In genomic region chr2:10398496-10398895, GRCh38 we compare ENCODE assay signal across 9 cellular contexts. TPM values are rescaled to one million over a fixed set of nuclear protein-coding genes. Genes with fewer than 3 reads are reported as not detected.
A peak's percentile ranks its signal among the peaks of the same experiment; 100 is the strongest.
DNase-seq lines count a peak whose midpoint lies in the region; ATAC-seq lines count a peak whose summit lies in the region.
"Had no signal": no experiment of that assay in that cellular context is flagged by ENCODE, and none has a peak within 500 bp of the region (broad histone marks: within the 10 kb centered on the region; RNA-seq: fewer than 3 reads in every experiment).

No MANE protein-coding gene starts in this region.

- intact Hi-C loops in Right ventricle myocardium superior (cut with DNase I): no loop called here
- intact Hi-C loops in cardiac septum (cut with DNase I): no loop called here
- intact Hi-C loops in naive thymus-derived CD4-positive, alpha-beta T cell (cut with micrococcal nuclease): no loop called here

- POLR2A ChIA-PET in naive thymus-derived CD4-positive, alpha-beta T cell (lab: Charles Lee): no interaction called here

- peaks cover 3% of the 10 kb centered on the region for H3K9me3 Mint-ChIP-seq in activated naive CD8-positive, alpha-beta T cell treated with anti-CD3 and anti-CD28 coated beads for 36 hours
- H3K9me3 Mint-ChIP-seq in naive thymus-derived CD4-positive, alpha-beta T cell: peaks cover 0 to 7% (median 0%) of the 10 kb centered on the region in 11 donors

- DNase-seq in Right ventricle myocardium superior: peak; percentile 71
- DNase-seq in cardiac septum (ENCODE audit: low spot score): no peak
- no peak for DNase-seq in activated naive CD8-positive, alpha-beta T cell treated with anti-CD3 and anti-CD28 coated beads for 36 hours
- no peak for DNase-seq in naive thymus-derived CD4-positive, alpha-beta T cell
- DNase-seq in SKM-1 treated with dmso at 0.1 percent for 144 hours (lab: John Stamatoyannopoulos, UW; ENCODE audit: unreplicated experiment): no peak
- DNase-seq: nucleus accumbens had no signal

- H3K4me3 ChIP-seq in naive thymus-derived CD4-positive, alpha-beta T cell (ENCODE audit: low read length): no peak overlapping the region

- H3K27ac Mint-ChIP-seq in activated naive CD8-positive, alpha-beta T cell treated with anti-CD3 and anti-CD28 coated beads for 36 hours: peak overlapping the region; percentile 35
- H3K27ac Mint-ChIP-seq in naive thymus-derived CD4-positive, alpha-beta T cell: peak overlapping the region in 8 of 9 donors; percentile 62 to 89 (median 82)

- H3K9me3 ChIP-seq in naive thymus-derived CD4-positive, alpha-beta T cell (ENCODE audit: control insufficient read depth in 2 of 3, low read length in 3 of 3): no peaks in the 10 kb centered on the region

- H3K4me1 ChIP-seq in naive thymus-derived CD4-positive, alpha-beta T cell (ENCODE audit: control insufficient read depth in 2 of 2, insufficient read depth in 2 of 2, low read length in 2 of 2): peaks cover 12 to 28% of the 10 kb centered on the region in 2 donors

- peaks cover 36% of the 10 kb centered on the region for H3K36me3 Mint-ChIP-seq in activated naive CD8-positive, alpha-beta T cell treated with anti-CD3 and anti-CD28 coated beads for 36 hours
- H3K36me3 Mint-ChIP-seq in naive thymus-derived CD4-positive, alpha-beta T cell: peaks cover 0 to 26% (median 16%) of the 10 kb centered on the region in 5 donors

- CTCF ChIA-PET in naive thymus-derived CD4-positive, alpha-beta T cell (lab: Charles Lee): interaction anchor here (1.4 kb wide), 1 partner anchor 273 kb away, joined by 3 read pairs; no protein-coding TSS in a partner anchor

- peaks cover 0 to 38% (median 0%) of the 10 kb centered on the region in 3 experiments for H3K36me3 ChIP-seq in naive thymus-derived CD4-positive, alpha-beta T cell (ENCODE audit: control insufficient read depth in 2 of 3, insufficient read depth in 3 of 3, low read length in 3 of 3)

- H3K27ac ChIP-seq in naive thymus-derived CD4-positive, alpha-beta T cell (ENCODE audit: low read depth, low read length): peak overlapping the region; percentile 51

- no peaks in the 10 kb centered on the region for H3K27me3 ChIP-seq in naive thymus-derived CD4-positive, alpha-beta T cell (ENCODE audit: control insufficient read depth in 2 of 2, insufficient read depth in 2 of 2, low read length in 2 of 2)

- ATAC-seq in Right ventricle myocardium superior (ENCODE audit: poor library complexity) (peak; percentile 30), GM18502 (IDR thresholded peaks at IDR 0.05; ENCODE audit: poor library complexity, unreplicated experiment) (no peak), GM21576 (IDR thresholded peaks at IDR 0.05; ENCODE audit: unreplicated experiment) (no peak), GM21786 (IDR thresholded peaks at IDR 0.05; ENCODE audit: unreplicated experiment) (no peak)
- ATAC-seq in naive thymus-derived CD4-positive, alpha-beta T cell: no peak

- H3K27me3 Mint-ChIP-seq in activated naive CD8-positive, alpha-beta T cell treated with anti-CD3 and anti-CD28 coated beads for 36 hours: no peaks in the 10 kb centered on the region
- H3K27me3 Mint-ChIP-seq in naive thymus-derived CD4-positive, alpha-beta T cell: peaks cover 0 to 2% (median 0%) of the 10 kb centered on the region in 5 donors

- H3K4me3 Mint-ChIP-seq in activated naive CD8-positive, alpha-beta T cell treated with anti-CD3 and anti-CD28 coated beads for 36 hours: no peak overlapping the region
- peak overlapping the region in 1 of 10 donors; percentile 34 for H3K4me3 Mint-ChIP-seq in naive thymus-derived CD4-positive, alpha-beta T cell

- H3K4me1 Mint-ChIP-seq in activated naive CD8-positive, alpha-beta T cell treated with anti-CD3 and anti-CD28 coated beads for 36 hours: peaks cover 28% of the 10 kb centered on the region
- H3K4me1 Mint-ChIP-seq in naive thymus-derived CD4-positive, alpha-beta T cell: peaks cover 25 to 67% (median 62%) of the 10 kb centered on the region in 7 donors

RNA-seq across cellular contexts. Expression of gene ODC1, which starts 49.6 kb away (rescaled TPM):
- total RNA-seq in Right ventricle myocardium superior: 33.2 TPM
- total RNA-seq in cardiac septum: 58.0 TPM
- total RNA-seq in activated naive CD8-positive, alpha-beta T cell treated with anti-CD3 and anti-CD28 coated beads for 36 hours: 100 to 1,000 TPM; 357 to 367 TPM
- 10 to 100 TPM; 32.7 to 88.2 (median 52.4) TPM for total RNA-seq in naive thymus-derived CD4-positive, alpha-beta T cell
- polyA plus RNA-seq in naive thymus-derived CD4-positive, alpha-beta T cell: 10 to 100 TPM; 48.3 to 66.5 TPM
